ENCODE assay signal across 18 cellular contexts in the genomic region with DNA sequence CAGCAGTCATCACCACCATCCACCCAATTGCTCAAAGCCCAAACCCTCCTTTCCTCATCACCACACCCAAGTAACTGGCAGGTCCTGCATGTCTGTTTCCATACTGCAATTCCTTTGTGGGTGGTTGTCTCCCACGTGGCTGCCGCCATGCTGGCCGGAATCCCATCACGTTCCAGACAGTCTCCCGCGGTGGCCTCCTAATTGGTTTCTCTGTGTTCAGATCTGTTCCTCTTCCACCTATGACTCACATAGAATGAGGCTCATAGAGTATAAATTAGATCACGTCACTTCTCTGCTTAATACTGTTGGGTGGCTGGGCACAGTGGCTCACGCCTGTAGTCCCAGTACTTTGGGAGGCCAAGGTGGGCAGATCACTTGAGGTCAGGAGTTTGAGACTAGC.
DNase-seq lines count a peak whose midpoint lies in the region; ATAC-seq, FAIRE-seq and TF ChIP-seq lines count a peak whose summit lies in the region.
"Had no signal": no experiment of that assay in that cellular context is flagged by ENCODE, and none has a peak within 500 bp of the region (broad histone marks: within the 10 kb centered on the region; RNA-seq: fewer than 3 reads in every experiment).

No MANE protein-coding gene starts in this region.

- H3K4me2 ChIP-seq in HepG2 (ENCODE audit: low read depth, low read length) (no peak overlapping the region), neural progenitor cell (no peak overlapping the region)

- no peak for TF ChIP-seq CTCF in HepG2 (CRISPR knock-in tag; IDR thresholded peaks at IDR 0.05)
- TF ChIP-seq CTCF in right lobe of liver (IDR thresholded peaks at IDR 0.05): no peak
- TF ChIP-seq CTCF in neural progenitor cell (IDR thresholded peaks at IDR 0.05): no peak

- H2AFZ ChIP-seq in HepG2 (ENCODE audit: low read length) (no peak overlapping the region), neural progenitor cell (replicated peaks) (no peak overlapping the region)
- H2AFZ ChIP-seq: GM23248 had no signal

- CTCF ChIA-PET in HepG2 (lab: Yijun Ruan, JAX; ENCODE audit: low intra/inter-chr PET ratio, low total read pairs): no interaction called here

- H3K9ac ChIP-seq in HepG2 (ENCODE audit: insufficient read depth, low read depth, low read length): no peak overlapping the region
- no peak overlapping the region for H3K9ac ChIP-seq in neural progenitor cell
- H3K9ac ChIP-seq: GM23248 had no signal

- H3K4me3 ChIP-seq in HepG2 (replicated peaks in 1 of 3; ENCODE audit: insufficient read depth in 1 of 3, low read depth in 2 of 3, low read length in 3 of 3): no peak overlapping the region
- no peak overlapping the region for H3K4me3 ChIP-seq in right lobe of liver
- no peak overlapping the region for H3K4me3 ChIP-seq in neural progenitor cell
- H3K4me3 ChIP-seq: GM12878, GM23248 had no signal

- TF ChIP-seq EP300 in HepG2 (IDR thresholded peaks at IDR 0.05; ENCODE audit: low read depth in 2 of 2, low read length in 2 of 2) (no peak), HepG2 (CRISPR knock-in tag; IDR thresholded peaks at IDR 0.05; ENCODE audit: borderline replicate concordance) (no peak)

- peaks cover 17% of the 10 kb centered on the region for H3K4me1 ChIP-seq in HepG2 (ENCODE audit: insufficient read depth, low read length)
- H3K4me1 ChIP-seq in right lobe of liver: no peaks in the 10 kb centered on the region
- no peaks in the 10 kb centered on the region for H3K4me1 ChIP-seq in neural progenitor cell

- H3K79me2 ChIP-seq in HepG2 (ENCODE audit: insufficient read depth, low read length) (no peaks in the 10 kb centered on the region), neural progenitor cell (ENCODE audit: low read depth) (no peaks in the 10 kb centered on the region)

- H3K27ac Mint-ChIP-seq in neural progenitor cell: peak overlapping the region; percentile 30
- H3K27ac Mint-ChIP-seq: B cell; CD4-positive, alpha-beta memory T cell; IgD-negative memory B cell had no signal

- no peak for FAIRE-seq in HepG2 (lab: Jason Lieb, UNC)
- FAIRE-seq: GM12878, GM18507 had no signal

- ATAC-seq in HepG2 (no peak), right lobe of liver (no peak)
- ATAC-seq: GM12878 had no signal

- H3K27me3 Mint-ChIP-seq in neural progenitor cell (ENCODE audit: insufficient read depth, low read depth): no peaks in the 10 kb centered on the region
- H3K27me3 Mint-ChIP-seq: B cell; CD4-positive, alpha-beta memory T cell; IgD-negative memory B cell had no signal

- no peaks in the 10 kb centered on the region for H3K4me1 Mint-ChIP-seq in neural progenitor cell
- H3K4me1 Mint-ChIP-seq: B cell; CD4-positive, alpha-beta memory T cell; IgD-negative memory B cell had no signal

- 56% methylated on average over 8 of the region's 8 CpGs for WGBS in HepG2 (ENCODE audit: low lambda C conversion rate)
- 88% methylated on average over 6 of the region's 8 CpGs for WGBS in right lobe of liver (ENCODE audit: insufficient coverage, low coverage, low lambda C conversion rate, missing lambda C conversion rate)

- H3K27ac ChIP-seq in HepG2 (ENCODE audit: extremely low read length, insufficient read depth, low read length): no peak overlapping the region
- no peak overlapping the region for H3K27ac ChIP-seq in right lobe of liver
- no peak overlapping the region for H3K27ac ChIP-seq in neural progenitor cell
- H3K27ac ChIP-seq: 22Rv1, C4-2B, GM23248 had no signal

- peaks cover 2% of the 10 kb centered on the region for H3K9me3 Mint-ChIP-seq in neural progenitor cell

- TF ChIP-seq POLR2A in HepG2 (IDR thresholded peaks at IDR 0.05; ENCODE audit: insufficient read depth in 1 of 2, low read depth in 2 of 2, low read length in 2 of 2) (no peak), right lobe of liver (IDR thresholded peaks at IDR 0.05) (no peak)

- intact Hi-C loops in HepG2 (cut with micrococcal nuclease; ENCODE audit: unreplicated experiment): no loop called here
- intact Hi-C loops in right lobe of liver (cut with DNase I): no loop called here

- H3K4me3 Mint-ChIP-seq in neural progenitor cell: no peak overlapping the region
- H3K4me3 Mint-ChIP-seq: B cell; CD4-positive, alpha-beta memory T cell; IgD-negative memory B cell had no signal

- H3K36me3 ChIP-seq in HepG2 (replicated peaks in 1 of 2; ENCODE audit: control insufficient read depth in 1 of 2, insufficient read depth in 2 of 2, low read length in 2 of 2): no peaks in the 10 kb centered on the region
- H3K36me3 ChIP-seq in right lobe of liver: no peaks in the 10 kb centered on the region
- no peaks in the 10 kb centered on the region for H3K36me3 ChIP-seq in neural progenitor cell

- H3K9me3 ChIP-seq in HepG2 (ENCODE audit: low read length) (no peaks in the 10 kb centered on the region), right lobe of liver (no peaks in the 10 kb centered on the region), neural progenitor cell (ENCODE audit: low read depth) (no peaks in the 10 kb centered on the region)

- in situ Hi-C loops in HepG2 (cut with HindIII; ENCODE audit: extremely low pct_ligation_motif_present, low pct_unique_long_range_greater_than_20kb): no loop called here

- H3K36me3 Mint-ChIP-seq in neural progenitor cell: no peaks in the 10 kb centered on the region
- H3K36me3 Mint-ChIP-seq: CD4-positive, alpha-beta memory T cell; IgD-negative memory B cell had no signal

- BruUV-seq in HepG2 (replicated peaks; lab: Mats Ljungman, UMichigan): no TSS peak

- POLR2A ChIA-PET in HepG2 (lab: Yijun Ruan, JAX): no interaction called here

- peaks cover 0 to 7% of the 10 kb centered on the region in 2 experiments; a peak in 2 of 5 replicates for H3K27me3 ChIP-seq in HepG2 (ENCODE audit: control insufficient read depth in 1 of 2, insufficient read depth in 2 of 2, low read length in 2 of 2)
- no peaks in the 10 kb centered on the region for H3K27me3 ChIP-seq in right lobe of liver
- H3K27me3 ChIP-seq in neural progenitor cell: no peaks in the 10 kb centered on the region

- H4K20me1 ChIP-seq in HepG2 (ENCODE audit: insufficient read depth, low read length) (no peaks in the 10 kb centered on the region), neural progenitor cell (ENCODE audit: low read depth) (no peaks in the 10 kb centered on the region)

- no peaks in the 10 kb centered on the region for H3F3A ChIP-seq in neural progenitor cell (ENCODE audit: low read depth)

- TF ChIP-seq RAD21 in HepG2 (CRISPR knock-in tag; IDR thresholded peaks at IDR 0.05): no peak

- DNase-seq in HepG2 (ENCODE audit: low spot score) (no peak), right lobe of liver (no peak), RPMI7951 (ENCODE audit: low read depth) (peak; percentile 30), neural progenitor cell (ENCODE audit: low spot score) (no peak), kidney tubule cell (ENCODE audit: low spot score) (no peak), NCI-H2227 treated with DMSO at 0.1 percent for 48 hours (lab: John Stamatoyannopoulos, UW) (no peak)
- no peak for DNase-seq in effector CD8-positive, alpha-beta T cell (lab: John Stamatoyannopoulos, UW)
- DNase-seq: ACHN; CD4-positive, alpha-beta memory T cell; DMS79; GM23248; H7 had no signal

TF ChIP-seq in HepG2, 621 proteins besides CTCF, POLR2A, EP300 and RAD21:
- no peak for TF ChIP-seq BRCA1 (CRISPR knock-in tag; IDR thresholded peaks at IDR 0.05)
- peak; percentile 33; the same call in 1 of the 2 replicates for TF ChIP-seq CREB1 (IDR thresholded peaks at IDR 0.05)
- TF ChIP-seq CREB1 (CRISPR knock-in tag; IDR thresholded peaks at IDR 0.05): no peak
- TF ChIP-seq, protein P1, sequence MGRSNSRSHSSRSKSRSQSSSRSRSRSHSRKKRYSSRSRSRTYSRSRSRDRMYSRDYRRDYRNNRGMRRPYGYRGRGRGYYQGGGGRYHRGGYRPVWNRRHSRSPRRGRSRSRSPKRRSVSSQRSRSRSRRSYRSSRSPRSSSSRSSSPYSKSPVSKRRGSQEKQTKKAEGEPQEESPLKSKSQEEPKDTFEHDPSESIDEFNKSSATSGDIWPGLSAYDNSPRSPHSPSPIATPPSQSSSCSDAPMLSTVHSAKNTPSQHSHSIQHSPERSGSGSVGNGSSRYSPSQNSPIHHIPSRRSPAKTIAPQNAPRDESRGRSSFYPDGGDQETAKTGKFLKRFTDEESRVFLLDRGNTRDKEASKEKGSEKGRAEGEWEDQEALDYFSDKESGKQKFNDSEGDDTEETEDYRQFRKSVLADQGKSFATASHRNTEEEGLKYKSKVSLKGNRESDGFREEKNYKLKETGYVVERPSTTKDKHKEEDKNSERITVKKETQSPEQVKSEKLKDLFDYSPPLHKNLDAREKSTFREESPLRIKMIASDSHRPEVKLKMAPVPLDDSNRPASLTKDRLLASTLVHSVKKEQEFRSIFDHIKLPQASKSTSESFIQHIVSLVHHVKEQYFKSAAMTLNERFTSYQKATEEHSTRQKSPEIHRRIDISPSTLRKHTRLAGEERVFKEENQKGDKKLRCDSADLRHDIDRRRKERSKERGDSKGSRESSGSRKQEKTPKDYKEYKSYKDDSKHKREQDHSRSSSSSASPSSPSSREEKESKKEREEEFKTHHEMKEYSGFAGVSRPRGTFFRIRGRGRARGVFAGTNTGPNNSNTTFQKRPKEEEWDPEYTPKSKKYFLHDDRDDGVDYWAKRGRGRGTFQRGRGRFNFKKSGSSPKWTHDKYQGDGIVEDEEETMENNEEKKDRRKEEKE (IDR thresholded peaks at IDR 0.05): no peak
